In genomic region chr6:169632841-169633240, GRCh38 we compare ENCODE assay signal across 24 cellular contexts.
"Had no signal": no experiment of that assay in that cellular context is flagged by ENCODE, and none has a peak within 500 bp of the region (broad histone marks: within the 10 kb centered on the region; RNA-seq: fewer than 3 reads in every experiment).

No MANE protein-coding gene starts in this region.

- H3K4me3 Mint-ChIP-seq: stimulated activated effector memory CD8-positive, alpha-beta T cell treated with anti-CD3 and anti-CD28 coated beads, Interleukin-12 subunit alpha, Interleukin-12 subunit beta, amount 100 ng/mL, for 72 hours; stimulated activated memory B cell treated with anti-CD40 and anti-IgM and Interleukin-4, amounts not matched to agents 10 μg/mL and 1 μg/mL and 100 μg/mL, for 72 hours; stimulated activated naive B cell treated with anti-CD40 and anti-IgM and Interleukin-4, amounts not matched to agents 10 μg/mL and 1 μg/mL and 100 μg/mL, for 72 hours; stimulated activated naive CD8-positive, alpha-beta T cell treated with anti-CD3 and anti-CD28 coated beads, Interleukin-15, amount 100 ng/mL, for 72 hours; stimulated activated naive CD8-positive, alpha-beta T cell treated with anti-CD3 and anti-CD28 coated beads, Interleukin-15, Interleukin-2, amounts not matched to agents 100 ng/mL and 50 ng/mL, for 24 hours; type B pancreatic cell had no signal

- H3K27me3 Mint-ChIP-seq: stimulated activated memory B cell treated with anti-CD40 and anti-IgM and Interleukin-4, amounts not matched to agents 10 μg/mL and 1 μg/mL and 100 μg/mL, for 72 hours; stimulated activated naive B cell treated with anti-CD40 and anti-IgM and Interleukin-4, amounts not matched to agents 10 μg/mL and 1 μg/mL and 100 μg/mL, for 72 hours; stimulated activated naive CD8-positive, alpha-beta T cell treated with anti-CD3 and anti-CD28 coated beads, Interleukin-15, amount 100 ng/mL, for 72 hours; stimulated activated naive CD8-positive, alpha-beta T cell treated with anti-CD3 and anti-CD28 coated beads, Interleukin-15, Interleukin-2, amounts not matched to agents 100 ng/mL and 50 ng/mL, for 24 hours; type B pancreatic cell had no signal

- ATAC-seq: stimulated activated effector memory CD8-positive, alpha-beta T cell treated with anti-CD3 and anti-CD28 coated beads, Interleukin-12 subunit alpha, Interleukin-12 subunit beta, amount 100 ng/mL, for 72 hours; stimulated activated memory B cell treated with anti-CD40 and anti-IgM and Interleukin-4, amounts not matched to agents 10 μg/mL and 1 μg/mL and 100 μg/mL, for 72 hours; stimulated activated naive B cell treated with anti-CD40 and anti-IgM and Interleukin-4, amounts not matched to agents 10 μg/mL and 1 μg/mL and 100 μg/mL, for 72 hours; stimulated activated naive CD8-positive, alpha-beta T cell treated with anti-CD3 and anti-CD28 coated beads, Interleukin-15, amount 100 ng/mL, for 72 hours; stimulated activated naive CD8-positive, alpha-beta T cell treated with anti-CD3 and anti-CD28 coated beads, Interleukin-15, Interleukin-2, amounts not matched to agents 100 U/mL and 50 U/mL, for 24 hours; upper lobe of right lung had no signal

- DNase-seq: stimulated activated CD4-positive, alpha-beta T cell treated with anti-CD3 and anti-CD28 coated beads, Interleukin-2, amount 100 ng/mL, for 48 hours; stimulated activated CD4-positive, alpha-beta T cell treated with anti-CD3 and anti-CD28 coated beads, Interleukin-4, amount 100 ng/mL, for 1 hour; stimulated activated CD4-positive, alpha-beta T cell treated with anti-CD3 and anti-CD28 coated beads, Interleukin-4, amount 100 ng/mL, for 24 hours; stimulated activated CD4-positive, alpha-beta T cell treated with anti-CD3 and anti-CD28 coated beads, Interleukin-4, amount 100 ng/mL, for 4 hours; stimulated activated CD8-positive, alpha-beta memory T cell treated with anti-CD3 and anti-CD28 coated beads, Interleukin-4, amount 100 ng/mL, for 48 hours; stimulated activated naive B cell treated with anti-CD40 and anti-IgM and Interleukin-4, amounts not matched to agents 10 μg/mL and 1 μg/mL and 100 μg/mL, for 72 hours; stimulated activated naive CD4-positive, alpha-beta T cell; stimulated activated naive CD4-positive, alpha-beta T cell treated with Interleukin-2 at 50 U/mL for 16 hours; stimulated activated naive CD8-positive, alpha-beta T cell treated with anti-CD3 and anti-CD28 coated beads, Interleukin-15, amount 100 ng/mL, for 72 hours; stimulated activated naive CD8-positive, alpha-beta T cell treated with anti-CD3 and anti-CD28 coated beads, Interleukin-15, Interleukin-2, amounts not matched to agents 100 U/mL and 50 U/mL, for 24 hours; stomach; substantia nigra; testis; thyroid gland; tibial artery; transverse colon; trophoblast cell; upper lobe of left lung; upper lobe of right lung; uterus had no signal

- H3K27ac Mint-ChIP-seq: stimulated activated effector memory CD8-positive, alpha-beta T cell treated with anti-CD3 and anti-CD28 coated beads, Interleukin-12 subunit alpha, Interleukin-12 subunit beta, amount 100 ng/mL, for 72 hours; stimulated activated memory B cell treated with anti-CD40 and anti-IgM and Interleukin-4, amounts not matched to agents 10 μg/mL and 1 μg/mL and 100 μg/mL, for 72 hours; stimulated activated naive B cell treated with anti-CD40 and anti-IgM and Interleukin-4, amounts not matched to agents 10 μg/mL and 1 μg/mL and 100 μg/mL, for 72 hours; stimulated activated naive CD8-positive, alpha-beta T cell treated with anti-CD3 and anti-CD28 coated beads, Interleukin-15, amount 100 ng/mL, for 72 hours; stimulated activated naive CD8-positive, alpha-beta T cell treated with anti-CD3 and anti-CD28 coated beads, Interleukin-15, Interleukin-2, amounts not matched to agents 100 ng/mL and 50 ng/mL, for 24 hours; type B pancreatic cell had no signal

- H3K36me3 Mint-ChIP-seq: stimulated activated effector memory CD8-positive, alpha-beta T cell treated with anti-CD3 and anti-CD28 coated beads, Interleukin-12 subunit alpha, Interleukin-12 subunit beta, amount 100 ng/mL, for 72 hours had no signal

- H3K9me3 Mint-ChIP-seq: stimulated activated effector memory CD8-positive, alpha-beta T cell treated with anti-CD3 and anti-CD28 coated beads, Interleukin-12 subunit alpha, Interleukin-12 subunit beta, amount 100 ng/mL, for 72 hours; stimulated activated memory B cell treated with anti-CD40 and anti-IgM and Interleukin-4, amounts not matched to agents 10 μg/mL and 1 μg/mL and 100 μg/mL, for 72 hours; stimulated activated naive B cell treated with anti-CD40 and anti-IgM and Interleukin-4, amounts not matched to agents 10 μg/mL and 1 μg/mL and 100 μg/mL, for 72 hours; stimulated activated naive CD8-positive, alpha-beta T cell treated with anti-CD3 and anti-CD28 coated beads, Interleukin-15, amount 100 ng/mL, for 72 hours; stimulated activated naive CD8-positive, alpha-beta T cell treated with anti-CD3 and anti-CD28 coated beads, Interleukin-15, Interleukin-2, amounts not matched to agents 100 ng/mL and 50 ng/mL, for 24 hours; type B pancreatic cell had no signal

- H3K4me1 Mint-ChIP-seq: stimulated activated effector memory CD8-positive, alpha-beta T cell treated with anti-CD3 and anti-CD28 coated beads, Interleukin-12 subunit alpha, Interleukin-12 subunit beta, amount 100 ng/mL, for 72 hours; stimulated activated memory B cell treated with anti-CD40 and anti-IgM and Interleukin-4, amounts not matched to agents 10 μg/mL and 1 μg/mL and 100 μg/mL, for 72 hours; stimulated activated naive B cell treated with anti-CD40 and anti-IgM and Interleukin-4, amounts not matched to agents 10 μg/mL and 1 μg/mL and 100 μg/mL, for 72 hours; stimulated activated naive CD8-positive, alpha-beta T cell treated with anti-CD3 and anti-CD28 coated beads, Interleukin-15, amount 100 ng/mL, for 72 hours had no signal
